Comparison of ENCODE assay signal across 16 cellular contexts in the genomic region with DNA sequence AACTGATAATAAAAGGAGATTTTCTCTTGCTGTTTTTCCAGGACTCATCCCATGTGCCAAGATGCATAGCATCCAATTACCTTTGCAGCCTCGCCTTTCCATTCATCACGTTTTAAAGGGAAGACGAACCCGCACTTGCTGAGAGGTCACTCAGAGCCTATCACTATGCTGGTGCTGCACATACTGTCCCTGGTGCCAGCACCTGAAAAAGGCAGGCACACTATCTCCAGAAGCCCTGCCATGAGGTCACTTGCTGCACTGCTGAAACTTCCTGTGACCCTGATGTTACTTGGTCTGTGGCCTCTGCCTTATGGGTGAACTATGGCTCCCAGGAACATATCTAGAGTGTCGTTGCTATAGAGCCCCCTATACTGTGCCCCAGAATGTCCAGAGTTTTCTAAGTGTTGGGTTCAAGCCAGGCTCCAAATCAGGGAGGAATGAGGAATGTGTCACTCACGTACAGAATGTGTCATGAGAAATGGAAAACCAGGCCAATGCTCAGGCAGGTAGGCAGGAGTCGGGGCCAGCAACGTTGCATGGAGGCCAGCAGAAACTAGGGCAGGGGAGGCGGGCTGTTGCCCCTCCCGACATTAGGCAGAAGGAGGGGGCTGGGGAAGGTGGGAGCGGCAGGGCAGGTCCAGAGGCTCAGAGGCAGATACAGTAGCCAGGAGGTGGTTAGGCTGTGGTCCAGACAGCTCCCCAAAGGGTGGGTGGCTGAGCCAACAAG.
DNase-seq lines count a peak whose midpoint lies in the region; ATAC-seq and TF ChIP-seq lines count a peak whose summit lies in the region.
"Had no signal": no experiment of that assay in that cellular context is flagged by ENCODE, and none has a peak within 500 bp of the region (broad histone marks: within the 10 kb centered on the region; RNA-seq: fewer than 3 reads in every experiment).

No MANE protein-coding gene starts in this region.

- no peak for DNase-seq in activated naive CD8-positive, alpha-beta T cell treated with anti-CD3 and anti-CD28 coated beads, Interleukin-2, amount 10 ng/mL, durations not matched to agents 7 days and 5 days
- DNase-seq in activated naive CD8-positive, alpha-beta T cell treated with anti-CD3 and anti-CD28 coated beads, Interleukin-2, amount 50 U/mL, for 24 hours, result no peak
- DNase-seq in G401 (ENCODE audit: low spot score) (peak; percentile 25), cerebellar cortex (ENCODE audit: low spot score) (peak; percentile 17), nephron progenitor cell (no peak), NCI-H748 treated with DMSO at 0.1 percent for 48 hours (lab: John Stamatoyannopoulos, UW) (no peak), NCI-H446 (lab: John Stamatoyannopoulos, UW) (no peak)
- DNase-seq: 8988T; AML-193; Caco-2; CD8-positive, alpha-beta memory T cell; DND-41; GF-D8; HCEC 1CT; HFFc6 had no signal

- H3K9me3 Mint-ChIP-seq in activated naive CD8-positive, alpha-beta T cell treated with anti-CD3 and anti-CD28 coated beads, Interleukin-2, amount 10 ng/mL, durations not matched to agents 7 days and 5 days, result no peaks in the 10 kb centered on the region
- H3K9me3 Mint-ChIP-seq in activated naive CD8-positive, alpha-beta T cell treated with anti-CD3 and anti-CD28 coated beads, Interleukin-2, amount 50 U/mL, for 24 hours, result no peaks in the 10 kb centered on the region
- no peaks in the 10 kb centered on the region for H3K9me3 Mint-ChIP-seq in nephron progenitor cell
- no peaks in the 10 kb centered on the region for H3K9me3 Mint-ChIP-seq in activated T-helper 17 cell treated with anti-CD3 and anti-CD28 coated beads, Interleukin-2, amount 50 U/mL, for 72 hours
- H3K9me3 Mint-ChIP-seq: CD8-positive, alpha-beta memory T cell; HFFc6 had no signal

- no peak overlapping the region for H3K4me3 Mint-ChIP-seq in activated naive CD8-positive, alpha-beta T cell treated with anti-CD3 and anti-CD28 coated beads, Interleukin-2, amount 10 ng/mL, durations not matched to agents 7 days and 5 days
- no peak overlapping the region for H3K4me3 Mint-ChIP-seq in activated naive CD8-positive, alpha-beta T cell treated with anti-CD3 and anti-CD28 coated beads, Interleukin-2, amount 50 U/mL, for 24 hours
- H3K4me3 Mint-ChIP-seq in nephron progenitor cell, result no peak overlapping the region
- no peak overlapping the region for H3K4me3 Mint-ChIP-seq in activated T-helper 17 cell treated with anti-CD3 and anti-CD28 coated beads, Interleukin-2, amount 50 U/mL, for 72 hours
- H3K4me3 Mint-ChIP-seq: CD8-positive, alpha-beta memory T cell; HFFc6 had no signal

- H3K27me3 Mint-ChIP-seq in activated naive CD8-positive, alpha-beta T cell treated with anti-CD3 and anti-CD28 coated beads, Interleukin-2, amount 10 ng/mL, durations not matched to agents 7 days and 5 days, result no peaks in the 10 kb centered on the region
- H3K27me3 Mint-ChIP-seq in activated naive CD8-positive, alpha-beta T cell treated with anti-CD3 and anti-CD28 coated beads, Interleukin-2, amount 50 U/mL, for 24 hours, result no peaks in the 10 kb centered on the region
- H3K27me3 Mint-ChIP-seq in nephron progenitor cell (ENCODE audit: low read depth, poor library complexity), result peaks cover 9% of the 10 kb centered on the region
- no peaks in the 10 kb centered on the region for H3K27me3 Mint-ChIP-seq in activated T-helper 17 cell treated with anti-CD3 and anti-CD28 coated beads, Interleukin-2, amount 50 U/mL, for 72 hours
- H3K27me3 Mint-ChIP-seq: CD8-positive, alpha-beta memory T cell had no signal

- H3K4me1 Mint-ChIP-seq in activated naive CD8-positive, alpha-beta T cell treated with anti-CD3 and anti-CD28 coated beads, Interleukin-2, amount 10 ng/mL, durations not matched to agents 7 days and 5 days, result peaks cover 6% of the 10 kb centered on the region
- peaks cover 4% of the 10 kb centered on the region for H3K4me1 Mint-ChIP-seq in activated naive CD8-positive, alpha-beta T cell treated with anti-CD3 and anti-CD28 coated beads, Interleukin-2, amount 50 U/mL, for 24 hours
- peaks cover 30% of the 10 kb centered on the region for H3K4me1 Mint-ChIP-seq in nephron progenitor cell
- peaks cover 3% of the 10 kb centered on the region for H3K4me1 Mint-ChIP-seq in activated T-helper 17 cell treated with anti-CD3 and anti-CD28 coated beads, Interleukin-2, amount 50 U/mL, for 72 hours
- H3K4me1 Mint-ChIP-seq: CD8-positive, alpha-beta memory T cell had no signal

- in situ Hi-C loops in G401 (cut with HindIII; ENCODE audit: low sequenced_read_pairs), result no loop called here

- H3K36me3 Mint-ChIP-seq in activated naive CD8-positive, alpha-beta T cell treated with anti-CD3 and anti-CD28 coated beads, Interleukin-2, amount 10 ng/mL, durations not matched to agents 7 days and 5 days, result peaks cover 4% of the 10 kb centered on the region
- peaks cover 7% of the 10 kb centered on the region for H3K36me3 Mint-ChIP-seq in activated naive CD8-positive, alpha-beta T cell treated with anti-CD3 and anti-CD28 coated beads, Interleukin-2, amount 50 U/mL, for 24 hours (ENCODE audit: low read depth)
- H3K36me3 Mint-ChIP-seq in nephron progenitor cell (ENCODE audit: low read depth), result no peaks in the 10 kb centered on the region
- no peaks in the 10 kb centered on the region for H3K36me3 Mint-ChIP-seq in activated T-helper 17 cell treated with anti-CD3 and anti-CD28 coated beads, Interleukin-2, amount 50 U/mL, for 72 hours (ENCODE audit: low read depth)

- POLR2A ChIA-PET in activated naive CD8-positive, alpha-beta T cell treated with anti-CD3 and anti-CD28 coated beads, Interleukin-2, amount 10 ng/mL, durations not matched to agents 7 days and 5 days (lab: Charles Lee), result no interaction called here

- ATAC-seq in activated naive CD8-positive, alpha-beta T cell treated with anti-CD3 and anti-CD28 coated beads, Interleukin-2, amount 10 ng/mL, durations not matched to agents 7 days and 5 days (ENCODE audit: low read depth), result no peak
- ATAC-seq in activated naive CD8-positive, alpha-beta T cell treated with anti-CD3 and anti-CD28 coated beads, Interleukin-2, amount 50 U/mL, for 24 hours, result no peak
- ATAC-seq in activated T-helper 17 cell treated with anti-CD3 and anti-CD28 coated beads, Interleukin-2, amount 50 U/mL, for 72 hours (replicated peaks), result no peak

- no peak for TF ChIP-seq CTCF in nephron progenitor cell (IDR thresholded peaks at IDR 0.05)

- H3K27ac Mint-ChIP-seq in activated naive CD8-positive, alpha-beta T cell treated with anti-CD3 and anti-CD28 coated beads, Interleukin-2, amount 10 ng/mL, durations not matched to agents 7 days and 5 days, result peak overlapping the region; percentile 30
- no peak overlapping the region for H3K27ac Mint-ChIP-seq in activated naive CD8-positive, alpha-beta T cell treated with anti-CD3 and anti-CD28 coated beads, Interleukin-2, amount 50 U/mL, for 24 hours
- peak overlapping the region; percentile 15 for H3K27ac Mint-ChIP-seq in nephron progenitor cell
- no peak overlapping the region for H3K27ac Mint-ChIP-seq in activated T-helper 17 cell treated with anti-CD3 and anti-CD28 coated beads, Interleukin-2, amount 50 U/mL, for 72 hours
- H3K27ac Mint-ChIP-seq: CD8-positive, alpha-beta memory T cell; HFFc6 had no signal

Comparison
In these comparisons a context has a peak if more than half of its experiments do, and no peak if none do; other contexts are left out.
1. H3K27ac Mint-ChIP-seq: peak in activated naive CD8-positive, alpha-beta T cell treated with anti-CD3 and anti-CD28 coated beads, Interleukin-2, amount 10 ng/mL, durations not matched to agents 7 days and 5 days (single experiment) and nephron progenitor cell (single experiment); none in activated naive CD8-positive, alpha-beta T cell treated with anti-CD3 and anti-CD28 coated beads, Interleukin-2, amount 50 U/mL, for 24 hours (single experiment) and activated T-helper 17 cell treated with anti-CD3 and anti-CD28 coated beads, Interleukin-2, amount 50 U/mL, for 72 hours (single experiment).
2. DNase-seq: peak in G401 (single experiment) and cerebellar cortex (single experiment); none in activated naive CD8-positive, alpha-beta T cell treated with anti-CD3 and anti-CD28 coated beads, Interleukin-2, amount 10 ng/mL, durations not matched to agents 7 days and 5 days (single experiment), activated naive CD8-positive, alpha-beta T cell treated with anti-CD3 and anti-CD28 coated beads, Interleukin-2, amount 50 U/mL, for 24 hours (single experiment), nephron progenitor cell (single experiment), NCI-H748 treated with DMSO at 0.1 percent for 48 hours (single experiment) and NCI-H446 (0 of 2).